In the genomic region with DNA sequence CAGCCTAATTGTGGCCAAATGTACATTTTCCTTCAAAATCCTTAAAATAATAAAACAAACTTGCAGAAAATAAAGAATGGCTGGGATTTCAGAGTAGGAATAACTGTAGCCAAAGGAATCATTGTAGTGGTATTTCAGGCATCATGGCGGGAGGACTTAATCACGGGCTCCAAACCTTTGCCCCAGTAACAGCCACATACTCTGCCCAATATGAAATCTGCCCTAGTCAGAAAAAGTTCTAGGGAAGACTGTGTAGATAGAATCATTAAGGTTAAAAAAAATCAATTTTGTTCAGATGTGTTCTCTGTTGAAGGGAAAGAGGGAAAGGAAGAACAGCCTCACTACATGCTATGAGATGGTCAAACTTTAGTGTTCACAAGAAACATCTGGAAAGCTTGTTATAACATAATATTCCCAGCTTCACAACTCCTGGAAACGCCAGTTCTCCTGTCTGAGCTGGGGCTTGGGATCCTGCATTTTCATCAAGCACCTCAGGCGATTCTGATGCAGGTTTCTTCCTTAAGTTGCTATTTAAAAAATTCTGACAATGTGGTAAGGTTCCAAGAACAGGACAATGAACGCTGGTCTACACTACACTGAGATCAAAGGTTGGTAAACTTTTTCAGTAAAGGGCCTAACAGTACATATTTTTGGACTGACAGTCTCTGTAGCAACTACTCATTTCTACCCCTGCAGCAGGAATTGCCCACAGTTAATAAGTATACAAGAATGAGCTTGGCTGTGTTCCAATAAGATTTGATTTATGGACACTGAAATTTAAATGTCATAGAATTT, we compare ENCODE assay signal across 1 cellular context.
A peak's percentile ranks its signal among the peaks of the same experiment; 100 is the strongest.
TF ChIP-seq lines count a peak whose summit lies in the region.

No MANE protein-coding gene starts in this region.

TF ChIP-seq in HepG2, 621 proteins besides CTCF, POLR2A, EP300 and RAD21 (continued from another document and continues in another):
- TF ChIP-seq, protein P1, sequence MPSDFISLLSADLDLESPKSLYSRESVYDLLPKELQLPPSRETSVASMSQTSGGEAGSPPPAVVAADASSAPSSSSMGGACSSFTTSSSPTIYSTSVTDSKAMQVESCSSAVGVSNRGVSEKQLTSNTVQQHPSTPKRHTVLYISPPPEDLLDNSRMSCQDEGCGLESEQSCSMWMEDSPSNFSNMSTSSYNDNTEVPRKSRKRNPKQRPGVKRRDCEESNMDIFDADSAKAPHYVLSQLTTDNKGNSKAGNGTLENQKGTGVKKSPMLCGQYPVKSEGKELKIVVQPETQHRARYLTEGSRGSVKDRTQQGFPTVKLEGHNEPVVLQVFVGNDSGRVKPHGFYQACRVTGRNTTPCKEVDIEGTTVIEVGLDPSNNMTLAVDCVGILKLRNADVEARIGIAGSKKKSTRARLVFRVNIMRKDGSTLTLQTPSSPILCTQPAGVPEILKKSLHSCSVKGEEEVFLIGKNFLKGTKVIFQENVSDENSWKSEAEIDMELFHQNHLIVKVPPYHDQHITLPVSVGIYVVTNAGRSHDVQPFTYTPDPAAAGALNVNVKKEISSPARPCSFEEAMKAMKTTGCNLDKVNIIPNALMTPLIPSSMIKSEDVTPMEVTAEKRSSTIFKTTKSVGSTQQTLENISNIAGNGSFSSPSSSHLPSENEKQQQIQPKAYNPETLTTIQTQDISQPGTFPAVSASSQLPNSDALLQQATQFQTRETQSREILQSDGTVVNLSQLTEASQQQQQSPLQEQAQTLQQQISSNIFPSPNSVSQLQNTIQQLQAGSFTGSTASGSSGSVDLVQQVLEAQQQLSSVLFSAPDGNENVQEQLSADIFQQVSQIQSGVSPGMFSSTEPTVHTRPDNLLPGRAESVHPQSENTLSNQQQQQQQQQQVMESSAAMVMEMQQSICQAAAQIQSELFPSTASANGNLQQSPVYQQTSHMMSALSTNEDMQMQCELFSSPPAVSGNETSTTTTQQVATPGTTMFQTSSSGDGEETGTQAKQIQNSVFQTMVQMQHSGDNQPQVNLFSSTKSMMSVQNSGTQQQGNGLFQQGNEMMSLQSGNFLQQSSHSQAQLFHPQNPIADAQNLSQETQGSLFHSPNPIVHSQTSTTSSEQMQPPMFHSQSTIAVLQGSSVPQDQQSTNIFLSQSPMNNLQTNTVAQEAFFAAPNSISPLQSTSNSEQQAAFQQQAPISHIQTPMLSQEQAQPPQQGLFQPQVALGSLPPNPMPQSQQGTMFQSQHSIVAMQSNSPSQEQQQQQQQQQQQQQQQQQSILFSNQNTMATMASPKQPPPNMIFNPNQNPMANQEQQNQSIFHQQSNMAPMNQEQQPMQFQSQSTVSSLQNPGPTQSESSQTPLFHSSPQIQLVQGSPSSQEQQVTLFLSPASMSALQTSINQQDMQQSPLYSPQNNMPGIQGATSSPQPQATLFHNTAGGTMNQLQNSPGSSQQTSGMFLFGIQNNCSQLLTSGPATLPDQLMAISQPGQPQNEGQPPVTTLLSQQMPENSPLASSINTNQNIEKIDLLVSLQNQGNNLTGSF (CRISPR knock-in tag; IDR thresholded peaks at IDR 0.05): no peak
- TF ChIP-seq ZNF878 (CRISPR knock-in tag; IDR thresholded peaks at IDR 0.05) (peak; percentile 41; the same call in 1 of the 2 replicates), ZNF607 (CRISPR knock-in tag; IDR thresholded peaks at IDR 0.05; ENCODE audit: borderline replicate concordance) (no peak), ZNF431 (CRISPR knock-in tag; IDR thresholded peaks at IDR 0.05; ENCODE audit: borderline replicate concordance, low read depth) (no peak), ZNF749 (CRISPR knock-in tag; IDR thresholded peaks at IDR 0.05; ENCODE audit: borderline replicate concordance) (no peak), PRPF4 (IDR thresholded peaks at IDR 0.05; ENCODE audit: low read depth, low read length, poor library complexity, severe bottlenecking) (no peak), NFKB2 (CRISPR knock-in tag; IDR thresholded peaks at IDR 0.05; ENCODE audit: borderline replicate concordance) (no peak), ZC3H13 (CRISPR knock-in tag; IDR thresholded peaks at IDR 0.05) (no peak), ZNF761 (CRISPR knock-in tag; conservative IDR thresholded peaks at IDR 0.05) (no peak), YEATS4 (CRISPR knock-in tag; IDR thresholded peaks at IDR 0.05; ENCODE audit: borderline replicate concordance) (no peak), ZBTB20 (CRISPR knock-in tag; IDR thresholded peaks at IDR 0.05; ENCODE audit: borderline replicate concordance, low read depth) (no peak), NCOA2 (CRISPR knock-in tag; IDR thresholded peaks at IDR 0.05) (peak; percentile 66), ZNF329 (CRISPR knock-in tag; IDR thresholded peaks at IDR 0.05; ENCODE audit: low read depth) (no peak), FOXK2 (IDR thresholded peaks at IDR 0.05) (no peak), MYC (CRISPR knock-in tag; IDR thresholded peaks at IDR 0.05; ENCODE audit: borderline replicate concordance) (no peak), ZSCAN22 (CRISPR knock-in tag; IDR thresholded peaks at IDR 0.05) (no peak), LCORL (IDR thresholded peaks at IDR 0.05) (no peak), LCORL (CRISPR knock-in tag; IDR thresholded peaks at IDR 0.05) (peak; percentile 47; the same call in 1 of the 2 replicates), FOSL1 (CRISPR knock-in tag; IDR thresholded peaks at IDR 0.05; ENCODE audit: borderline replicate concordance) (no peak), SP2 (CRISPR knock-in tag; IDR thresholded peaks at IDR 0.05) (no peak), ZNF446 (CRISPR knock-in tag; IDR thresholded peaks at IDR 0.05) (no peak), ARHGAP35 (CRISPR knock-in tag; IDR thresholded peaks at IDR 0.05; ENCODE audit: borderline replicate concordance) (no peak)
- TF ChIP-seq, protein P2, sequence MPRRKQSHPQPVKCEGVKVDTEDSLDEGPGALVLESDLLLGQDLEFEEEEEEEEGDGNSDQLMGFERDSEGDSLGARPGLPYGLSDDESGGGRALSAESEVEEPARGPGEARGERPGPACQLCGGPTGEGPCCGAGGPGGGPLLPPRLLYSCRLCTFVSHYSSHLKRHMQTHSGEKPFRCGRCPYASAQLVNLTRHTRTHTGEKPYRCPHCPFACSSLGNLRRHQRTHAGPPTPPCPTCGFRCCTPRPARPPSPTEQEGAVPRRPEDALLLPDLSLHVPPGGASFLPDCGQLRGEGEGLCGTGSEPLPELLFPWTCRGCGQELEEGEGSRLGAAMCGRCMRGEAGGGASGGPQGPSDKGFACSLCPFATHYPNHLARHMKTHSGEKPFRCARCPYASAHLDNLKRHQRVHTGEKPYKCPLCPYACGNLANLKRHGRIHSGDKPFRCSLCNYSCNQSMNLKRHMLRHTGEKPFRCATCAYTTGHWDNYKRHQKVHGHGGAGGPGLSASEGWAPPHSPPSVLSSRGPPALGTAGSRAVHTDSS (CRISPR knock-in tag; conservative IDR thresholded peaks at IDR 0.05): no peak
- TF ChIP-seq, protein P3, sequence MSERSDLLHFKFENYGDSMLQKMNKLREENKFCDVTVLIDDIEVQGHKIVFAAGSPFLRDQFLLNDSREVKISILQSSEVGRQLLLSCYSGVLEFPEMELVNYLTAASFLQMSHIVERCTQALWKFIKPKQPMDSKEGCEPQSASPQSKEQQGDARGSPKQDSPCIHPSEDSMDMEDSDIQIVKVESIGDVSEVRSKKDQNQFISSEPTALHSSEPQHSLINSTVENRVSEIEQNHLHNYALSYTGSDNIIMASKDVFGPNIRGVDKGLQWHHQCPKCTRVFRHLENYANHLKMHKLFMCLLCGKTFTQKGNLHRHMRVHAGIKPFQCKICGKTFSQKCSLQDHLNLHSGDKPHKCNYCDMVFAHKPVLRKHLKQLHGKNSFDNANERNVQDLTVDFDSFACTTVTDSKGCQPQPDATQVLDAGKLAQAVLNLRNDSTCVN (CRISPR knock-in tag; IDR thresholded peaks at IDR 0.05; ENCODE audit: borderline replicate concordance): no peak
- TF ChIP-seq, protein P4, sequence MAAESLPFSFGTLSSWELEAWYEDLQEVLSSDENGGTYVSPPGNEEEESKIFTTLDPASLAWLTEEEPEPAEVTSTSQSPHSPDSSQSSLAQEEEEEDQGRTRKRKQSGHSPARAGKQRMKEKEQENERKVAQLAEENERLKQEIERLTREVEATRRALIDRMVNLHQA (CRISPR knock-in tag; IDR thresholded peaks at IDR 0.05): no peak
- TF ChIP-seq, protein P5, sequence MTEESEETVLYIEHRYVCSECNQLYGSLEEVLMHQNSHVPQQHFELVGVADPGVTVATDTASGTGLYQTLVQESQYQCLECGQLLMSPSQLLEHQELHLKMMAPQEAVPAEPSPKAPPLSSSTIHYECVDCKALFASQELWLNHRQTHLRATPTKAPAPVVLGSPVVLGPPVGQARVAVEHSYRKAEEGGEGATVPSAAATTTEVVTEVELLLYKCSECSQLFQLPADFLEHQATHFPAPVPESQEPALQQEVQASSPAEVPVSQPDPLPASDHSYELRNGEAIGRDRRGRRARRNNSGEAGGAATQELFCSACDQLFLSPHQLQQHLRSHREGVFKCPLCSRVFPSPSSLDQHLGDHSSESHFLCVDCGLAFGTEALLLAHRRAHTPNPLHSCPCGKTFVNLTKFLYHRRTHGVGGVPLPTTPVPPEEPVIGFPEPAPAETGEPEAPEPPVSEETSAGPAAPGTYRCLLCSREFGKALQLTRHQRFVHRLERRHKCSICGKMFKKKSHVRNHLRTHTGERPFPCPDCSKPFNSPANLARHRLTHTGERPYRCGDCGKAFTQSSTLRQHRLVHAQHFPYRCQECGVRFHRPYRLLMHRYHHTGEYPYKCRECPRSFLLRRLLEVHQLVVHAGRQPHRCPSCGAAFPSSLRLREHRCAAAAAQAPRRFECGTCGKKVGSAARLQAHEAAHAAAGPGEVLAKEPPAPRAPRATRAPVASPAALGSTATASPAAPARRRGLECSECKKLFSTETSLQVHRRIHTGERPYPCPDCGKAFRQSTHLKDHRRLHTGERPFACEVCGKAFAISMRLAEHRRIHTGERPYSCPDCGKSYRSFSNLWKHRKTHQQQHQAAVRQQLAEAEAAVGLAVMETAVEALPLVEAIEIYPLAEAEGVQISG (CRISPR knock-in tag; IDR thresholded peaks at IDR 0.05): no peak
- TF ChIP-seq, protein P6, sequence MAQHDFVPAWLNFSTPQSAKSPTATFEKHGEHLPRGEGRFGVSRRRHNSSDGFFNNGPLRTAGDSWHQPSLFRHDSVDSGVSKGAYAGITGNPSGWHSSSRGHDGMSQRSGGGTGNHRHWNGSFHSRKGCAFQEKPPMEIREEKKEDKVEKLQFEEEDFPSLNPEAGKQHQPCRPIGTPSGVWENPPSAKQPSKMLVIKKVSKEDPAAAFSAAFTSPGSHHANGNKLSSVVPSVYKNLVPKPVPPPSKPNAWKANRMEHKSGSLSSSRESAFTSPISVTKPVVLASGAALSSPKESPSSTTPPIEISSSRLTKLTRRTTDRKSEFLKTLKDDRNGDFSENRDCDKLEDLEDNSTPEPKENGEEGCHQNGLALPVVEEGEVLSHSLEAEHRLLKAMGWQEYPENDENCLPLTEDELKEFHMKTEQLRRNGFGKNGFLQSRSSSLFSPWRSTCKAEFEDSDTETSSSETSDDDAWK (CRISPR knock-in tag; IDR thresholded peaks at IDR 0.05): no peak
- TF ChIP-seq, protein P7, sequence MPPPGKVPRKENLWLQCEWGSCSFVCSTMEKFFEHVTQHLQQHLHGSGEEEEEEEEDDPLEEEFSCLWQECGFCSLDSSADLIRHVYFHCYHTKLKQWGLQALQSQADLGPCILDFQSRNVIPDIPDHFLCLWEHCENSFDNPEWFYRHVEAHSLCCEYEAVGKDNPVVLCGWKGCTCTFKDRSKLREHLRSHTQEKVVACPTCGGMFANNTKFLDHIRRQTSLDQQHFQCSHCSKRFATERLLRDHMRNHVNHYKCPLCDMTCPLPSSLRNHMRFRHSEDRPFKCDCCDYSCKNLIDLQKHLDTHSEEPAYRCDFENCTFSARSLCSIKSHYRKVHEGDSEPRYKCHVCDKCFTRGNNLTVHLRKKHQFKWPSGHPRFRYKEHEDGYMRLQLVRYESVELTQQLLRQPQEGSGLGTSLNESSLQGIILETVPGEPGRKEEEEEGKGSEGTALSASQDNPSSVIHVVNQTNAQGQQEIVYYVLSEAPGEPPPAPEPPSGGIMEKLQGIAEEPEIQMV (CRISPR knock-in tag; IDR thresholded peaks at IDR 0.05; ENCODE audit: low read depth): no peak
- TF ChIP-seq, protein P8, sequence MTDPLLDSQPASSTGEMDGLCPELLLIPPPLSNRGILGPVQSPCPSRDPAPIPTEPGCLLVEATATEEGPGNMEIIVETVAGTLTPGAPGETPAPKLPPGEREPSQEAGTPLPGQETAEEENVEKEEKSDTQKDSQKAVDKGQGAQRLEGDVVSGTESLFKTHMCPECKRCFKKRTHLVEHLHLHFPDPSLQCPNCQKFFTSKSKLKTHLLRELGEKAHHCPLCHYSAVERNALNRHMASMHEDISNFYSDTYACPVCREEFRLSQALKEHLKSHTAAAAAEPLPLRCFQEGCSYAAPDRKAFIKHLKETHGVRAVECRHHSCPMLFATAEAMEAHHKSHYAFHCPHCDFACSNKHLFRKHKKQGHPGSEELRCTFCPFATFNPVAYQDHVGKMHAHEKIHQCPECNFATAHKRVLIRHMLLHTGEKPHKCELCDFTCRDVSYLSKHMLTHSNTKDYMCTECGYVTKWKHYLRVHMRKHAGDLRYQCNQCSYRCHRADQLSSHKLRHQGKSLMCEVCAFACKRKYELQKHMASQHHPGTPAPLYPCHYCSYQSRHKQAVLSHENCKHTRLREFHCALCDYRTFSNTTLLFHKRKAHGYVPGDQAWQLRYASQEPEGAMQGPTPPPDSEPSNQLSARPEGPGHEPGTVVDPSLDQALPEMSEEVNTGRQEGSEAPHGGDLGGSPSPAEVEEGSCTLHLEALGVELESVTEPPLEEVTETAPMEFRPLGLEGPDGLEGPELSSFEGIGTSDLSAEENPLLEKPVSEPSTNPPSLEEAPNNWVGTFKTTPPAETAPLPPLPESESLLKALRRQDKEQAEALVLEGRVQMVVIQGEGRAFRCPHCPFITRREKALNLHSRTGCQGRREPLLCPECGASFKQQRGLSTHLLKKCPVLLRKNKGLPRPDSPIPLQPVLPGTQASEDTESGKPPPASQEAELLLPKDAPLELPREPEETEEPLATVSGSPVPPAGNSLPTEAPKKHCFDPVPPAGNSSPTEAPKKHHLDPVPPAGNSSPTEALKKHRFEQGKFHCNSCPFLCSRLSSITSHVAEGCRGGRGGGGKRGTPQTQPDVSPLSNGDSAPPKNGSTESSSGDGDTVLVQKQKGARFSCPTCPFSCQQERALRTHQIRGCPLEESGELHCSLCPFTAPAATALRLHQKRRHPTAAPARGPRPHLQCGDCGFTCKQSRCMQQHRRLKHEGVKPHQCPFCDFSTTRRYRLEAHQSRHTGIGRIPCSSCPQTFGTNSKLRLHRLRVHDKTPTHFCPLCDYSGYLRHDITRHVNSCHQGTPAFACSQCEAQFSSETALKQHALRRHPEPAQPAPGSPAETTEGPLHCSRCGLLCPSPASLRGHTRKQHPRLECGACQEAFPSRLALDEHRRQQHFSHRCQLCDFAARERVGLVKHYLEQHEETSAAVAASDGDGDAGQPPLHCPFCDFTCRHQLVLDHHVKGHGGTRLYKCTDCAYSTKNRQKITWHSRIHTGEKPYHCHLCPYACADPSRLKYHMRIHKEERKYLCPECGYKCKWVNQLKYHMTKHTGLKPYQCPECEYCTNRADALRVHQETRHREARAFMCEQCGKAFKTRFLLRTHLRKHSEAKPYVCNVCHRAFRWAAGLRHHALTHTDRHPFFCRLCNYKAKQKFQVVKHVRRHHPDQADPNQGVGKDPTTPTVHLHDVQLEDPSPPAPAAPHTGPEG (CRISPR knock-in tag; IDR thresholded peaks at IDR 0.05): no peak
- TF ChIP-seq, protein P9, sequence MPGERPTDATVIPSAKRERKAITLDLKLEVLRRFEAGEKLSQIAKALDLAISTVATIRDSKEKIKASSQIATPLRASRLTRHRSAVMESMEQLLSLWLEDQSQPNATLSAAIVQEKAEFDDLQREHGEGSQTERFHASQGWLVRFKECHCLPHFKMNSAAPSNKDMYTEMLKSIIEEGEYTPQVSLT (CRISPR knock-in tag; IDR thresholded peaks at IDR 0.05; ENCODE audit: borderline replicate concordance, low read depth): no peak
- TF ChIP-seq, protein P10, sequence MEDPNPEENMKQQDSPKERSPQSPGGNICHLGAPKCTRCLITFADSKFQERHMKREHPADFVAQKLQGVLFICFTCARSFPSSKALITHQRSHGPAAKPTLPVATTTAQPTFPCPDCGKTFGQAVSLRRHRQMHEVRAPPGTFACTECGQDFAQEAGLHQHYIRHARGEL (CRISPR knock-in tag; IDR thresholded peaks at IDR 0.05): no peak
